In the genomic region with DNA sequence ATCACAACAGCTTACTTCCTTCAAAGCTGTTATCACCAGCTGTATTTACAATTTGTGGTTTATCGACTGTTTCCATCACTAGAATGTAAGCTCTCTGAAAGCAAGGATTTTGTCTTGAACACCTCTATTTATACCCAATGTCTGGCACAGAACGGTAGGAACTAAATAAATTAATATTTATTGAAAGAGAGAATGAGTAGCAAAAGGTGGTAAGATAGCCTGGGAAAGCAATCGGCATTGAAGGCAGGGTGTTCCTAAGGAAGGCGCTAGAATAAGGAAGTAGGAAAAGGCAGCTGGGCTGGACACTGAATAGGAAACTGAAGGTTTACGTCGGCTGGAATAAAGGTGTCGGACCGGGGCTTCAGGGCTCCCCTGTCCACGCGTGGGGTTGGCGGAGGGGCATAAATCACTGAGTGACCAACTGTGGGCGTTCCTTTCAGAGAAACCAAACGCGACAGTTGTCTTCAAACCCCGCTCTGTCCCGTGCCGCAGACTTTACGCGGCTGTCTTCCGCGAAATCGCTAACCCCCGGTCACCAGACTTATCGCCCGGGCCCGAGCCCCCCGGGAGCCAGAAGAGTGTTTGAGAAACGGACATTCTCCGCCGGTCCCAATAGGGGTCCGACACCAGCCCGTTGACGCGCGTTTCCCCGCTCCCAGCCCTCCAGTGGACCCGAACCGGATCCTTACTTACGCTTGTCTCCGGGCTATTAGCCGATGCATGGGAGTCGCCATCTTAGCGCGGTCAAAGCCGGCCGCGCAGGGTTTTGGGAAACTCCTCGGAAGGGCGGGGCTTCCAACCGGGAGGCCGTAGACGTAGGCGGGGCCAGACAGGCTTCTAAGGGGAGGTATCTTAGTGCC, we compare ENCODE assay signal across 8 cellular contexts. TPM values are rescaled to one million over a fixed set of nuclear protein-coding genes. Genes with fewer than 3 reads are reported as not detected.
DNase-seq lines count a peak whose midpoint lies in the region; ATAC-seq and TF ChIP-seq lines count a peak whose summit lies in the region.

A gene (minus strand): TSS at position 746 of the 860 bp plus-strand sequence. CDS start 12 bp downstream, at position 734.

- H3K36me3 ChIP-seq in gastroesophageal sphincter (peaks cover 0 to 11% of the 10 kb centered on the region in 2 donors), neutrophil (peaks cover 5% of the 10 kb centered on the region)

- TF ChIP-seq POLR2A in NB4 (IDR thresholded peaks at IDR 0.05; ENCODE audit: extremely low read depth, insufficient read length) (peak; percentile 78), gastroesophageal sphincter (IDR thresholded peaks at IDR 0.05) (peak; percentile 53 to 63)

- ATAC-seq in gastroesophageal sphincter: peak; percentile 99

- WGBS in gastroesophageal sphincter (ENCODE audit: low coverage in 1 of 2), 2 donors: 0 to 1% methylated on average over 3 to 12 of the region's 53 CpGs

- H3K4me3 ChIP-seq in NB4 (ENCODE audit: low read depth, low read length): peak within 1 kb of the TSS; percentile 89
- H3K4me3 ChIP-seq in gastroesophageal sphincter: peak within 1 kb of the TSS; percentile 79 to 98
- H3K4me3 ChIP-seq in neutrophil (ENCODE audit: low read depth in 1 of 2, low read length in 1 of 2): peak within 1 kb of the TSS; percentile 89 to 93

- TF ChIP-seq CTCF in HFFc6 (IDR thresholded peaks at IDR 0.05) (no peak), NB4 (IDR thresholded peaks at IDR 0.05; ENCODE audit: low read depth, low read length) (no peak), gastroesophageal sphincter (IDR thresholded peaks at IDR 0.05) (no peak), neutrophil (IDR thresholded peaks at IDR 0.05) (peak; percentile 31), subcutaneous adipose tissue (IDR thresholded peaks at IDR 0.05; ENCODE audit: low read depth) (no peak)

- no peak for TF ChIP-seq EP300 in gastroesophageal sphincter (IDR thresholded peaks at IDR 0.05)

- H3K9me3 Mint-ChIP-seq in HFFc6: no peaks in the 10 kb centered on the region
- H3K9me3 Mint-ChIP-seq in activated naive CD4-positive, alpha-beta T cell treated with anti-CD3 and anti-CD28 coated beads for 36 hours: no peaks in the 10 kb centered on the region

- H3K9me3 ChIP-seq in gastroesophageal sphincter: no peaks in the 10 kb centered on the region
- H3K9me3 ChIP-seq in neutrophil: no peaks in the 10 kb centered on the region

- no peaks in the 10 kb centered on the region for H3K27me3 ChIP-seq in gastroesophageal sphincter
- no peaks in the 10 kb centered on the region for H3K27me3 ChIP-seq in neutrophil

- CTCF ChIA-PET in activated naive CD4-positive, alpha-beta T cell treated with anti-CD3 and anti-CD28 coated beads for 36 hours (lab: Charles Lee): interaction anchor here (0.6 to 1.5 kb wide), 3 partner anchors 49 to 208 kb away, joined by 3 to 4 read pairs (median 4); no protein-coding TSS in a partner anchor

- H3K27ac ChIP-seq in gastroesophageal sphincter (peak within 1 kb of the TSS; percentile 92 to 97 (median 94)), neutrophil (peak within 1 kb of the TSS; percentile 93)

- peak within 1 kb of the TSS; percentile 92 for H3K4me3 Mint-ChIP-seq in HFFc6
- peak within 1 kb of the TSS; percentile 87 for H3K4me3 Mint-ChIP-seq in activated naive CD4-positive, alpha-beta T cell treated with anti-CD3 and anti-CD28 coated beads for 36 hours

- peak within 1 kb of the TSS; percentile 96 for H3K27ac Mint-ChIP-seq in HFFc6
- peak within 1 kb of the TSS; percentile 87 for H3K27ac Mint-ChIP-seq in activated naive CD4-positive, alpha-beta T cell treated with anti-CD3 and anti-CD28 coated beads for 36 hours

- intact Hi-C loops in activated naive CD4-positive, alpha-beta T cell treated with anti-CD3 and anti-CD28 coated beads for 36 hours (cut with micrococcal nuclease): loop anchor here (1.0 kb wide), 3 partner anchors 25 to 160 kb away; a partner anchor contains a TSS

- peaks cover 0 to 23% (median 3%) of the 10 kb centered on the region in 3 donors for H3K4me1 ChIP-seq in gastroesophageal sphincter
- H3K4me1 ChIP-seq in neutrophil (ENCODE audit: control insufficient read depth in 1 of 2, insufficient read depth in 1 of 2, low read depth in 1 of 2, low read length in 1 of 2): peaks cover 5 to 15% of the 10 kb centered on the region in 2 experiments

- H3K4me1 Mint-ChIP-seq in HFFc6 (ENCODE audit: low read depth): peaks cover 32% of the 10 kb centered on the region
- H3K4me1 Mint-ChIP-seq in activated naive CD4-positive, alpha-beta T cell treated with anti-CD3 and anti-CD28 coated beads for 36 hours (ENCODE audit: low read depth): peaks cover 18% of the 10 kb centered on the region

- H3K27me3 Mint-ChIP-seq in HFFc6 (ENCODE audit: insufficient read depth): no peaks in the 10 kb centered on the region; the same call in 1 of the 2 replicates
- no peaks in the 10 kb centered on the region for H3K27me3 Mint-ChIP-seq in activated naive CD4-positive, alpha-beta T cell treated with anti-CD3 and anti-CD28 coated beads for 36 hours (ENCODE audit: low read depth)

- DNase-seq in GM04504 (ENCODE audit: low read depth) (peak; percentile 77), HFFc6 (peak; percentile 84), NB4 (ENCODE audit: low read depth) (peak; percentile 94), SK-N-DZ (ENCODE audit: low spot score) (peak; percentile 96)
- DNase-seq in activated naive CD4-positive, alpha-beta T cell treated with anti-CD3 and anti-CD28 coated beads for 36 hours: peak; percentile 96

- H3K36me3 Mint-ChIP-seq in HFFc6 (ENCODE audit: low read depth): peaks cover 16% of the 10 kb centered on the region
- no peaks in the 10 kb centered on the region for H3K36me3 Mint-ChIP-seq in activated naive CD4-positive, alpha-beta T cell treated with anti-CD3 and anti-CD28 coated beads for 36 hours (ENCODE audit: low read depth)

RNA-seq across cellular contexts. Expression of the gene that starts here (rescaled TPM):
- total RNA-seq in HFFc6 (2021; fragmentation: NEBNext Ultra II Directional; extraction: Animal tissue kit (Norgen Biotek cat#: 25700)): 10 to 100 TPM; 11.0 to 19.8 (median 17.4) TPM
- 42.8 and 49.1 TPM in 2 replicates for polyA plus RNA-seq in SK-N-DZ (2014; cell fraction: cytosol; rRNA removed)
- 18.9 and 31.0 TPM in 2 replicates for polyA plus RNA-seq in SK-N-DZ (2014; cell fraction: nucleus; rRNA removed)
- total RNA-seq in activated naive CD4-positive, alpha-beta T cell treated with anti-CD3 and anti-CD28 coated beads for 36 hours: 10 to 100 TPM; 23.5 to 27.0 TPM
- total RNA-seq in gastroesophageal sphincter: 10 to 100 TPM; 12.5 to 15.7 (median 13.5) TPM
- 10 to 100 TPM in 3 of 4 donors, 1 to 10 TPM in 1; 9.5 to 22.2 (median 14.8) TPM for total RNA-seq in subcutaneous adipose tissue

Comparison
In these comparisons a context has a peak if more than half of its experiments do, and no peak if none do; other contexts are left out.
1. Peak in every context shown above with its lines: DNase-seq, ATAC-seq, H3K4me3 ChIP-seq and H3K27ac ChIP-seq.